ENCODE assay signal across 30 cellular contexts in genomic region chr3:53357457-53357856, GRCh38. TPM values are rescaled to one million over a fixed set of nuclear protein-coding genes. Genes with fewer than 3 reads are reported as not detected.
DNase-seq lines count a peak whose midpoint lies in the region; ATAC-seq and TF ChIP-seq lines count a peak whose summit lies in the region.
"Had no signal": no experiment of that assay in that cellular context is flagged by ENCODE, and none has a peak within 500 bp of the region (broad histone marks: within the 10 kb centered on the region; RNA-seq: fewer than 3 reads in every experiment).

No MANE protein-coding gene starts in this region.

- 59 to 76% (median 69%) methylated on average over 1 of the region's 1 CpG for WGBS in adrenal gland, 4 donors

- H3K27me3 ChIP-seq in adrenal gland = no peaks in the 10 kb centered on the region
- H3K27me3 ChIP-seq: breast epithelium, MG63, testis had no signal

- H3K36me3 ChIP-seq in adrenal gland (replicated peaks in 1 of 2) = no peaks in the 10 kb centered on the region
- H3K36me3 ChIP-seq: breast epithelium, MG63 had no signal

- no peaks in the 10 kb centered on the region for H3K9me3 ChIP-seq in adrenal gland (replicated peaks in 1 of 3)
- H3K9me3 ChIP-seq: breast epithelium, MG63, psoas muscle, testis had no signal

- ATAC-seq in HG03457 (IDR thresholded peaks at IDR 0.05; ENCODE audit: unreplicated experiment) (no peak), HG03045 (IDR thresholded peaks at IDR 0.05; ENCODE audit: unreplicated experiment) (no peak)
- ATAC-seq: activated CD8-positive, alpha-beta memory T cell treated with anti-CD3 and anti-CD28 coated beads, Interleukin-2, amount 10 ng/mL, durations not matched to agents 7 days and 5 days; PC-3; psoas muscle; Right ventricle myocardium inferior; stimulated activated naive CD8-positive, alpha-beta T cell treated with anti-CD3 and anti-CD28 coated beads, Interleukin-15, Interleukin-2, amounts not matched to agents 100 U/mL and 50 U/mL, for 24 hours had no signal

- TF ChIP-seq POLR2A in adrenal gland (IDR thresholded peaks at IDR 0.05) = no peak

- H3K27ac ChIP-seq in adrenal gland = no peak overlapping the region
- H3K27ac ChIP-seq: breast epithelium, psoas muscle, testis had no signal

- no peak overlapping the region for H3K4me3 ChIP-seq in cardiac fibroblast (replicated peaks in 1 of 2; ENCODE audit: low read depth in 2 of 2, low read length in 2 of 2)
- H3K4me3 ChIP-seq in fibroblast of villous mesenchyme (ENCODE audit: low read depth, low read length) = no peak overlapping the region
- H3K4me3 ChIP-seq in adrenal gland = no peak overlapping the region
- H3K4me3 ChIP-seq: breast epithelium, MG63, psoas muscle, testis had no signal

- DNase-seq in GM03348 (ENCODE audit: low spot score) (peak; percentile 7), MV-4-11 (lab: John Stamatoyannopoulos, UW) (peak; percentile 45), cardiac fibroblast (ENCODE audit: low read depth in 2 of 2) (peak; percentile 41 to 48), fibroblast of villous mesenchyme (ENCODE audit: low read depth) (peak; percentile 36), adrenal gland (no peak)
- DNase-seq: activated CD4-positive, alpha-beta T cell treated with anti-CD3 and anti-CD28 coated beads, Interleukin-2, amount 10 ng/mL, durations not matched to agents 7 days and 5 days; activated CD8-positive, alpha-beta memory T cell treated with anti-CD3 and anti-CD28 coated beads, Interleukin-2, amount 10 ng/mL, durations not matched to agents 7 days and 5 days; activated naive CD4-positive, alpha-beta T cell treated with Interleukin-2 at 50 U/mL for 16 hours; activated T-cell treated with anti-CD3 and anti-CD28 coated beads, Interleukin-2, amount 50 U/mL, for 48 hours; amygdala; CD4-positive, alpha-beta memory T cell; effector CD8-positive, alpha-beta T cell; EL; HFFc6; hypothalamus; immature natural killer cell; MG63; naive B cell; NCI-H146; NCI-H446; NCI-H82; PC-3; psoas muscle; stimulated activated naive CD8-positive, alpha-beta T cell treated with anti-CD3 and anti-CD28 coated beads, Interleukin-15, Interleukin-2, amounts not matched to agents 100 U/mL and 50 U/mL, for 24 hours; T-helper 9 cell; testis had no signal

- TF ChIP-seq CTCF in cardiac fibroblast (IDR thresholded peaks at IDR 0.05; ENCODE audit: low read depth, low read length) (no peak), fibroblast of villous mesenchyme (IDR thresholded peaks at IDR 0.05; ENCODE audit: insufficient read depth, low read depth, low read length) (no peak), adrenal gland (IDR thresholded peaks at IDR 0.05) (no peak)

- intact Hi-C loops in adrenal gland (cut with DNase I) = no loop called here

- H3K4me1 ChIP-seq in adrenal gland (replicated peaks in 1 of 2) = no peaks in the 10 kb centered on the region
- H3K4me1 ChIP-seq: breast epithelium, psoas muscle, testis had no signal

RNA-seq across cellular contexts. Expression of gene DCP1A, which starts 10.1 kb away (rescaled TPM):
- total RNA-seq in fibroblast of villous mesenchyme (12.9 and 19.9 TPM in 2 replicates), adrenal gland (10 to 100 TPM; 14.7 to 31.0 (median 26.2) TPM)
- polyA plus RNA-seq in adrenal gland = 10 to 100 TPM in 2 of 3 donors, 1 to 10 TPM in 1; 9.3 to 19.4 (median 17.3) TPM

Comparison
In these comparisons a context has a peak if more than half of its experiments do, and no peak if none do; other contexts are left out.
1. DNase-seq: peak in GM03348 (single experiment), MV-4-11 (single experiment), cardiac fibroblast (2 of 2) and fibroblast of villous mesenchyme (single experiment); none in adrenal gland (0 of 7).